22 cellular contexts compared by ENCODE assay signal in the genomic region with DNA sequence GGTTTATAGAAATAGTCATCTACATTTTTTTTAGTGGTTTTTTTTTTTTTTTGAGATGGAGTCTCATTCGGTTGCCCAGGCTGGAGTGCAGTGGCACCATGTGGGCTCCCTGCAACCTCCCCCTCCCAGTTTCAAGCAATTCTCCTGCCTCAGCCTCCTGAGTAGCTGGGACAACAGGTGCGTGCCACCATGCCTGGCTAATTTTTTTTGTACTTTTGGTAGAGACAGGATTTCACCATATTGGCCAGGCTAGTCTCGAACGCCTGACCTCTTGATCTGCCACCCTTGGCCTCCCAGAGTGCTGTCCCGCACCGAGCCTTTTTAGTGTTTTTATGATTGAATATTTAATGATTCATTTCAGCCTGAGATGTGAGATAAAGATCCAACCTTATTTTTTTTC. TPM values are rescaled to one million over a fixed set of nuclear protein-coding genes. Genes with fewer than 3 reads are reported as not detected.
DNase-seq lines count a peak whose midpoint lies in the region; ATAC-seq and TF ChIP-seq lines count a peak whose summit lies in the region.
"Had no signal": no experiment of that assay in that cellular context is flagged by ENCODE, and none has a peak within 500 bp of the region (broad histone marks: within the 10 kb centered on the region; RNA-seq: fewer than 3 reads in every experiment).

No MANE protein-coding gene starts in this region.

- intact Hi-C loops in right cardiac atrium (cut with DNase I) = no loop called here
- intact Hi-C loops in Right ventricle myocardium inferior (cut with DNase I) = no loop called here
- intact Hi-C loops in activated B cell treated with CpG ODN at 0.5 μM for 24 hours (cut with micrococcal nuclease) = no loop called here

- H3K4me3 ChIP-seq in right cardiac atrium (ENCODE audit: low read length) = no peak overlapping the region
- H3K4me3 ChIP-seq: HAP-1, stomach, upper lobe of right lung had no signal

- peak overlapping the region; percentile 12 for H3K27ac Mint-ChIP-seq in activated B cell treated with CpG ODN at 0.5 μM for 24 hours
- peak overlapping the region; percentile 43 for H3K27ac Mint-ChIP-seq in mesothelial cell of epicardium
- H3K27ac Mint-ChIP-seq: activated naive CD8-positive, alpha-beta T cell; activated T-helper 2 cell treated with anti-CD3 and anti-CD28 coated beads, Interferon-gamma antibody, Interleukin-2, Interleukin-4, amounts not matched to agents 10 μg/mL and 5 μg/mL and 100 μg/mL, durations not matched to agents 14 hours and 24 hours and 36 hours; CD14-positive monocyte had no signal

- peaks cover 23% of the 10 kb centered on the region for H3K4me1 ChIP-seq in right cardiac atrium (ENCODE audit: control insufficient read depth, insufficient read depth, low read length)

- peak overlapping the region; percentile 22 for H3K27ac ChIP-seq in right cardiac atrium (ENCODE audit: low read length)
- H3K27ac ChIP-seq: upper lobe of right lung had no signal

- H3K27me3 Mint-ChIP-seq in activated B cell treated with CpG ODN at 0.5 μM for 24 hours = no peaks in the 10 kb centered on the region
- H3K27me3 Mint-ChIP-seq in mesothelial cell of epicardium (ENCODE audit: low read depth) = no peaks in the 10 kb centered on the region

- POLR2A ChIA-PET in activated B cell treated with CpG ODN at 0.5 μM for 24 hours (lab: Charles Lee) = interaction anchor here (1.3 kb wide), 1 partner anchor 10 kb away, joined by 3 read pairs; no protein-coding TSS in a partner anchor

- peak overlapping the region; percentile 7 for H3K4me3 Mint-ChIP-seq in activated B cell treated with CpG ODN at 0.5 μM for 24 hours
- H3K4me3 Mint-ChIP-seq in mesothelial cell of epicardium = no peak overlapping the region
- H3K4me3 Mint-ChIP-seq: activated naive CD8-positive, alpha-beta T cell; CD14-positive monocyte had no signal

- CTCF ChIA-PET in activated B cell treated with CpG ODN at 0.5 μM for 24 hours (lab: Charles Lee) = no interaction called here

- no peaks in the 10 kb centered on the region for H3K27me3 ChIP-seq in right cardiac atrium (ENCODE audit: control insufficient read depth, insufficient read depth)
- H3K27me3 ChIP-seq: foreskin keratinocyte, neutrophil, stomach, upper lobe of right lung had no signal

- H3K9me3 ChIP-seq in right cardiac atrium (ENCODE audit: control insufficient read depth, low read length) = peaks cover 8% of the 10 kb centered on the region
- H3K9me3 ChIP-seq: HAP-1, neutrophil, stomach, upper lobe of right lung had no signal

- H3K9me3 Mint-ChIP-seq in activated B cell treated with CpG ODN at 0.5 μM for 24 hours (peaks cover 10% of the 10 kb centered on the region), mesothelial cell of epicardium (peaks cover 15% of the 10 kb centered on the region)

- 64% methylated on average over 6 of the region's 6 CpGs for WGBS in right cardiac atrium

- no peak for DNase-seq in right cardiac atrium
- no peak for DNase-seq in Right ventricle myocardium inferior (ENCODE audit: missing footprints)
- DNase-seq in activated B cell treated with CpG ODN at 0.5 μM for 24 hours = no peak
- no peak for DNase-seq in mesothelial cell of epicardium (ENCODE audit: low spot score in 2 of 2, unreplicated experiment in 2 of 2)
- DNase-seq in GM19240 (ENCODE audit: insufficient read length, low spot score) = no peak
- DNase-seq in LoVo (ENCODE audit: low spot score) = no peak
- DNase-seq: activated CD4-positive, alpha-beta T cell treated with anti-CD3 and anti-CD28 coated beads for 4 hours; cerebellar nuclear complex; hippocampal formation; KBM-7; NCI-H187; NCI-H526 treated with DMSO at 0.1 percent for 48 hours; stimulated activated CD4-positive, alpha-beta T cell treated with anti-CD3 and anti-CD28 coated beads, Interleukin-4, amount 100 ng/mL, for 4 hours; stomach; upper lobe of right lung had no signal

- ATAC-seq in right cardiac atrium (no peak), Right ventricle myocardium inferior (no peak), activated B cell treated with CpG ODN at 0.5 μM for 24 hours (ENCODE audit: low read depth) (no peak), GM18502 (IDR thresholded peaks at IDR 0.05; ENCODE audit: poor library complexity, unreplicated experiment) (no peak)

- H3K4me1 Mint-ChIP-seq in activated B cell treated with CpG ODN at 0.5 μM for 24 hours = peaks cover 81% of the 10 kb centered on the region
- H3K4me1 Mint-ChIP-seq in mesothelial cell of epicardium = peaks cover 36% of the 10 kb centered on the region

- TF ChIP-seq CTCF in activated B cell treated with CpG ODN at 0.5 μM for 24 hours (IDR thresholded peaks at IDR 0.05) (no peak), mesothelial cell of epicardium (IDR thresholded peaks at IDR 0.05; ENCODE audit: unreplicated experiment) (no peak)

- H3K36me3 Mint-ChIP-seq in activated B cell treated with CpG ODN at 0.5 μM for 24 hours (ENCODE audit: low read depth) (peaks cover 43% of the 10 kb centered on the region), mesothelial cell of epicardium (peaks cover 2% of the 10 kb centered on the region)
- H3K36me3 Mint-ChIP-seq: CD14-positive monocyte had no signal

RNA-seq across cellular contexts. Expression of gene ANKRD33B, which starts 27.3 kb away (rescaled TPM):
- 1 to 10 TPM; 2.2 to 2.7 (median 2.4) TPM for total RNA-seq in right cardiac atrium
- polyA plus RNA-seq in right cardiac atrium = 1.3 TPM
- total RNA-seq in Right ventricle myocardium inferior = 4.1 TPM
- 156 and 170 TPM in 2 replicates for total RNA-seq in activated B cell treated with CpG ODN at 0.5 μM for 24 hours
- 3.2 to 3.8 TPM (median 3.5 TPM) in 3 replicates for total RNA-seq in mesothelial cell of epicardium
- polyA plus RNA-seq: CD14-positive monocyte had no signal

Comparison
In these comparisons a context has a peak if more than half of its experiments do, and no peak if none do; other contexts are left out.
1. RNA of gene ANKRD33B, which starts 27.3 kb away (total RNA-seq): 156 to 170 TPM in activated B cell treated with CpG ODN at 0.5 μM for 24 hours; 4.1 TPM in Right ventricle myocardium inferior (single experiment), 3.2 to 3.8 TPM in mesothelial cell of epicardium and 2.2 to 2.7 TPM in right cardiac atrium; every median in the first group is over 10 times any median in the second.